In the genomic region with DNA sequence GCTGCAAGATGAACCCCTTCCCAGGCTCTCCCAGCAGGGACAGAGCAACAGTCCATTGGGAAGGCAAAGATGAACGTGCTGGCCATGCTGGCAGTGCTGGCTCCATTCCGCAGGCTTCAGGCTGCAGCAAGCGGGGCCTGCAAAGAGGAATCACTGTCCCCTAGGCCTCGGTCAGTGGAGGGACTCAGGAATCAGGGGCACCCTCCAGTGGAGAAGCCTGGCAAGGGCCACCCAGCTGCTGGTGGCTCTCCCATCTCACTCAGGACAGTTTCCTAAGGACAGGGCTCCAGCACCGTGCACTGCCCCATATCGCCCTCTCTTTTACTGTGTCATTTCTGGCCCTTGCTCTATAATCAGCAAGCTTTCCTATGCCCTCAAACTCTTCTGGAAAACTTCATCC, we compare ENCODE assay signal across 1 cellular context.
TF ChIP-seq lines count a peak whose summit lies in the region.

No MANE protein-coding gene starts in this region.

TF ChIP-seq in A549, 52 proteins besides CTCF, POLR2A, EP300 and RAD21 (continued from another document):
- TF ChIP-seq HOXB13 (CRISPR knock-in tag; IDR thresholded peaks at IDR 0.05; ENCODE audit: low read depth) (no peak), RARB (CRISPR knock-in tag; IDR thresholded peaks at IDR 0.05) (no peak), ZFP36 (IDR thresholded peaks at IDR 0.05; ENCODE audit: borderline replicate concordance, partially characterized antibody) (no peak)
- TF ChIP-seq, protein P1, sequence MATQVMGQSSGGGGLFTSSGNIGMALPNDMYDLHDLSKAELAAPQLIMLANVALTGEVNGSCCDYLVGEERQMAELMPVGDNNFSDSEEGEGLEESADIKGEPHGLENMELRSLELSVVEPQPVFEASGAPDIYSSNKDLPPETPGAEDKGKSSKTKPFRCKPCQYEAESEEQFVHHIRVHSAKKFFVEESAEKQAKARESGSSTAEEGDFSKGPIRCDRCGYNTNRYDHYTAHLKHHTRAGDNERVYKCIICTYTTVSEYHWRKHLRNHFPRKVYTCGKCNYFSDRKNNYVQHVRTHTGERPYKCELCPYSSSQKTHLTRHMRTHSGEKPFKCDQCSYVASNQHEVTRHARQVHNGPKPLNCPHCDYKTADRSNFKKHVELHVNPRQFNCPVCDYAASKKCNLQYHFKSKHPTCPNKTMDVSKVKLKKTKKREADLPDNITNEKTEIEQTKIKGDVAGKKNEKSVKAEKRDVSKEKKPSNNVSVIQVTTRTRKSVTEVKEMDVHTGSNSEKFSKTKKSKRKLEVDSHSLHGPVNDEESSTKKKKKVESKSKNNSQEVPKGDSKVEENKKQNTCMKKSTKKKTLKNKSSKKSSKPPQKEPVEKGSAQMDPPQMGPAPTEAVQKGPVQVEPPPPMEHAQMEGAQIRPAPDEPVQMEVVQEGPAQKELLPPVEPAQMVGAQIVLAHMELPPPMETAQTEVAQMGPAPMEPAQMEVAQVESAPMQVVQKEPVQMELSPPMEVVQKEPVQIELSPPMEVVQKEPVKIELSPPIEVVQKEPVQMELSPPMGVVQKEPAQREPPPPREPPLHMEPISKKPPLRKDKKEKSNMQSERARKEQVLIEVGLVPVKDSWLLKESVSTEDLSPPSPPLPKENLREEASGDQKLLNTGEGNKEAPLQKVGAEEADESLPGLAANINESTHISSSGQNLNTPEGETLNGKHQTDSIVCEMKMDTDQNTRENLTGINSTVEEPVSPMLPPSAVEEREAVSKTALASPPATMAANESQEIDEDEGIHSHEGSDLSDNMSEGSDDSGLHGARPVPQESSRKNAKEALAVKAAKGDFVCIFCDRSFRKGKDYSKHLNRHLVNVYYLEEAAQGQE (IDR thresholded peaks at IDR 0.05), result no peak
- TF ChIP-seq, protein P2, sequence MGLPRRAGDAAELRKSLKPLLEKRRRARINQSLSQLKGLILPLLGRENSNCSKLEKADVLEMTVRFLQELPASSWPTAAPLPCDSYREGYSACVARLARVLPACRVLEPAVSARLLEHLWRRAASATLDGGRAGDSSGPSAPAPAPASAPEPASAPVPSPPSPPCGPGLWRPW (IDR thresholded peaks at IDR 0.05), result no peak
